In the genomic region with DNA sequence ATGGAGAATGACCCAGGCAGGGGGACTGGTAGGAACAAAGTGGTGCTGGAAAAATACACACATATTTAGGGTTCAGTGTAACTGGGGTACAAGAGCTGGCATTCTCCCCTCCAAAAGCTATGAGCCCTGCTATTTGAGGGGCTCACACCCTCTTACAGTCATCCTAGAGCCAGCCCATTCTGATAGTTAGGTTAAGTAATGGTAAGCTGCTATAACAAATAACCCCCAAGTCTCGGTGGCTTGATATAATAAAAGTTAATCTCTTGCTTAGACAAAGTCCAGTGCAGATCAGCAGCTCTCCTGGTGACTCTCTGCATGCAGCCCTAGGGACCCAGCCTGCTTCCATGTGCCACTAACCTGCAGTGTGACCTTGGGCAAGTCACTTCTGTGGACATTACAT, we compare ENCODE assay signal across 19 cellular contexts.
"Had no signal": no experiment of that assay in that cellular context is flagged by ENCODE, and none has a peak within 500 bp of the region (broad histone marks: within the 10 kb centered on the region; RNA-seq: fewer than 3 reads in every experiment).

No MANE protein-coding gene starts in this region.

- ATAC-seq: foreskin keratinocyte, gastroesophageal sphincter, heart left ventricle, left cardiac atrium, left lung, left ventricle myocardium superior, lower lobe of right lung, mucosa of descending colon had no signal

- H3K4me1 ChIP-seq: left lung had no signal

- H3K36me3 ChIP-seq: esophagus muscularis mucosa, gastroesophageal sphincter, heart left ventricle, left lung, lower lobe of right lung had no signal

- H3K4me3 ChIP-seq: coronary artery, dorsolateral prefrontal cortex, esophagus muscularis mucosa, gastroesophageal sphincter, heart left ventricle, hepatocyte, left lung, lower lobe of right lung, mucosa of descending colon had no signal

- H3K9me3 ChIP-seq: gastroesophageal sphincter, left lung, lower lobe of right lung, mucosa of descending colon had no signal

- DNase-seq: dermis blood vessel endothelial cell; dorsolateral prefrontal cortex; effector CD4-positive, alpha-beta T cell; effector memory CD4-positive, alpha-beta T cell; foreskin keratinocyte; heart left ventricle; hypothalamus; immature natural killer cell; left cardiac atrium; left lung; left ventricle myocardium superior; lower lobe of right lung; mesenchymal stem cell; mucosa of descending colon; naive B cell had no signal

- H3K27me3 ChIP-seq: dorsolateral prefrontal cortex, esophagus muscularis mucosa, foreskin keratinocyte, gastroesophageal sphincter, heart left ventricle, hepatocyte, left lung had no signal

- H3K27ac ChIP-seq: coronary artery, dorsolateral prefrontal cortex, esophagus muscularis mucosa, foreskin keratinocyte, gastroesophageal sphincter, heart left ventricle, hepatocyte, left lung, lower lobe of right lung had no signal
